Comparison of ENCODE assay signal across 26 cellular contexts in the genomic region with DNA sequence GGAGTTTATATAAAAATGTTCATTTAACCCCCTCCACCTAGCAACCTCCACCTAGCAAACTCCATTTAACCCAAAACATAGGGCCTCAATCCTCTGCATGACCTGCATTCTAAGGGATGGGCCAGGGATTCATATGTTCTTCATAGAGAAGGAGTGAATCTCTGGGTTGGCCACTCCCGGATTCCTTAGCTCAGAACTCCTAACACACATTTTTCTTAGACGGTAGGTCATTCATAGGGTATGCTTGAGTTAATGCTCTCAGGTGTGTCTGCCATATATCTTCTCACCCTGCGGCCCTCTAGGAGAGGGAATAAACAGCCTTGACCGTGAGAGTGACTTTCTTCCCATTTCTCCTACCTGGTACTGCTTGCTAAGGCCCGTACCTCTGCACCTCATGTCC.
"Had no signal": no experiment of that assay in that cellular context is flagged by ENCODE, and none has a peak within 500 bp of the region (broad histone marks: within the 10 kb centered on the region; RNA-seq: fewer than 3 reads in every experiment).

No MANE protein-coding gene starts in this region.

- H3K9me3 Mint-ChIP-seq: activated naive CD4-positive, alpha-beta T cell treated with anti-CD3 and anti-CD28 coated beads, Interleukin-2, amount 50 U/mL, for 72 hours; activated T-cell treated with anti-CD3 and anti-CD28 coated beads, Interleukin-2, amount 50 U/mL, for 72 hours; nephron; T-helper 1 cell treated with Interleukin-12 subunit alpha and Interleukin-12 subunit beta and Interleukin-4 antibody, amounts not matched to agents 30 μg/mL and 1 μg/mL, for 36 hours had no signal

- DNase-seq: activated CD4-positive, alpha-beta T cell treated with anti-CD3 and anti-CD28 coated beads for 4 hours; activated CD4-positive, alpha-beta T cell treated with anti-CD3 and anti-CD28 coated beads, Interleukin-2, amount 50 U/mL, for 4 hours; activated naive CD4-positive, alpha-beta T cell; activated T-cell treated with anti-CD3 and anti-CD28 coated beads for 4 hours; activated T-cell treated with anti-CD3 and anti-CD28 coated beads, Interleukin-2, amount 50 U/mL, for 72 hours; aorta; body of pancreas; dermis blood vessel endothelial cell; effector CD4-positive, alpha-beta T cell; erythroblast; foreskin fibroblast; heart left ventricle; hypothalamus; left lung; lower lobe of right lung; right lobe of liver; stimulated activated CD4-positive, alpha-beta T cell treated with anti-CD3 and anti-CD28 coated beads, Interleukin-2, amount 100 ng/mL, for 48 hours; stimulated activated naive CD4-positive, alpha-beta T cell treated with Interleukin-2 at 50 U/mL for 16 hours; T-helper 9 cell; uterus had no signal

- H3K27ac ChIP-seq: body of pancreas, heart left ventricle, left lung, lower lobe of right lung, right lobe of liver, tibial nerve, uterus, VCaP had no signal

- H3K27me3 ChIP-seq: body of pancreas, heart left ventricle, left lung, right lobe of liver, tibial nerve, uterus had no signal

- ATAC-seq: activated naive CD4-positive, alpha-beta T cell treated with anti-CD3 and anti-CD28 coated beads, Interleukin-2, amount 50 U/mL, for 72 hours; activated T-cell treated with anti-CD3 and anti-CD28 coated beads, Interleukin-2, amount 50 U/mL, for 72 hours; body of pancreas; heart left ventricle; lower lobe of right lung; right lobe of liver had no signal

- H3K27me3 Mint-ChIP-seq: progenitor cell of endocrine pancreas had no signal

- H3K9me3 ChIP-seq: body of pancreas, heart left ventricle, left lung, lower lobe of right lung, right lobe of liver, tibial nerve, uterus had no signal

- H3K4me3 Mint-ChIP-seq: activated T-cell treated with anti-CD3 and anti-CD28 coated beads, Interleukin-2, amount 50 U/mL, for 72 hours; nephron; T-helper 1 cell treated with Interleukin-12 subunit alpha and Interleukin-12 subunit beta and Interleukin-4 antibody, amounts not matched to agents 30 μg/mL and 1 μg/mL, for 36 hours had no signal

- H3K36me3 Mint-ChIP-seq: activated naive CD4-positive, alpha-beta T cell treated with anti-CD3 and anti-CD28 coated beads, Interleukin-2, amount 50 U/mL, for 72 hours had no signal

- H3K36me3 ChIP-seq: heart left ventricle, left lung, lower lobe of right lung, right lobe of liver, tibial nerve, uterus had no signal

- H3K4me1 ChIP-seq: body of pancreas, heart left ventricle, right lobe of liver, uterus had no signal

- H3K4me3 ChIP-seq: body of pancreas, heart left ventricle, left lung, lower lobe of right lung, right lobe of liver, tibial nerve, uterus had no signal

- H3K27ac Mint-ChIP-seq: activated naive CD4-positive, alpha-beta T cell treated with anti-CD3 and anti-CD28 coated beads, Interleukin-2, amount 50 U/mL, for 72 hours; activated T-cell treated with anti-CD3 and anti-CD28 coated beads, Interleukin-2, amount 50 U/mL, for 72 hours; nephron; progenitor cell of endocrine pancreas; T-helper 1 cell treated with Interleukin-12 subunit alpha and Interleukin-12 subunit beta and Interleukin-4 antibody, amounts not matched to agents 30 μg/mL and 1 μg/mL, for 36 hours had no signal
